In genomic region chr3:171461087-171461917, GRCh38 we compare ENCODE assay signal across 8 cellular contexts. TPM values are rescaled to one million over a fixed set of nuclear protein-coding genes. Genes with fewer than 3 reads are reported as not detected.
DNase-seq lines count a peak whose midpoint lies in the region; ATAC-seq and TF ChIP-seq lines count a peak whose summit lies in the region.

No MANE protein-coding gene starts in this region.

- peak overlapping the region; percentile 75 to 81 for H3K27ac ChIP-seq in esophagus (ENCODE audit: low read depth in 2 of 2, low read length in 1 of 2)

- no peaks in the 10 kb centered on the region for H3K27me3 ChIP-seq in esophagus (ENCODE audit: control insufficient read depth in 1 of 2, insufficient read depth in 2 of 2, low read length in 2 of 2)

- 2 to 4% methylated on average over 22 of the region's 22 CpGs for WGBS in esophagus, 2 donors

- H3K4me3 Mint-ChIP-seq in HFFc6, result peak overlapping the region; percentile 91
- H3K4me3 Mint-ChIP-seq in activated CD4-positive, alpha-beta memory T cell treated with anti-CD3 and anti-CD28 coated beads for 36 hours, result peak overlapping the region; percentile 89
- H3K4me3 Mint-ChIP-seq in natural killer cell treated with Interleukin-12 subunit alpha and Interleukin-12 subunit beta and Interleukin-15 and Interleukin-18, amount 100 ng/mL, for 72 hours, result peak overlapping the region; percentile 100

- peak overlapping the region; percentile 59 for H3K27ac Mint-ChIP-seq in HFFc6
- peak overlapping the region; percentile 89 for H3K27ac Mint-ChIP-seq in activated CD4-positive, alpha-beta memory T cell treated with anti-CD3 and anti-CD28 coated beads for 36 hours
- peak overlapping the region; percentile 79 to 91 for H3K27ac Mint-ChIP-seq in natural killer cell treated with Interleukin-12 subunit alpha and Interleukin-12 subunit beta and Interleukin-15 and Interleukin-18, amount 100 ng/mL, for 72 hours

- no peaks in the 10 kb centered on the region for H3K4me1 ChIP-seq in esophagus (ENCODE audit: control insufficient read depth in 2 of 2, insufficient read depth in 2 of 2, low read length in 1 of 2)

- H3K4me1 Mint-ChIP-seq in HFFc6 (ENCODE audit: low read depth), result peaks cover 42% of the 10 kb centered on the region
- peaks cover 30% of the 10 kb centered on the region for H3K4me1 Mint-ChIP-seq in activated CD4-positive, alpha-beta memory T cell treated with anti-CD3 and anti-CD28 coated beads for 36 hours (ENCODE audit: low read depth)
- H3K4me1 Mint-ChIP-seq in natural killer cell treated with Interleukin-12 subunit alpha and Interleukin-12 subunit beta and Interleukin-15 and Interleukin-18, amount 100 ng/mL, for 72 hours (ENCODE audit: low read depth in 2 of 2), result peaks cover 42 to 55% of the 10 kb centered on the region in 2 donors

- no peaks in the 10 kb centered on the region for H3K9me3 Mint-ChIP-seq in HFFc6
- H3K9me3 Mint-ChIP-seq in activated CD4-positive, alpha-beta memory T cell treated with anti-CD3 and anti-CD28 coated beads for 36 hours, result peaks cover 2% of the 10 kb centered on the region
- no peaks in the 10 kb centered on the region for H3K9me3 Mint-ChIP-seq in natural killer cell treated with Interleukin-12 subunit alpha and Interleukin-12 subunit beta and Interleukin-15 and Interleukin-18, amount 100 ng/mL, for 72 hours

- intact Hi-C loops in activated CD4-positive, alpha-beta memory T cell treated with anti-CD3 and anti-CD28 coated beads for 36 hours (cut with micrococcal nuclease), result loop anchor here (2.0 kb wide), 4 partner anchors 115 to 1689 kb away; partner anchors contain the start of gene MYNN

- ATAC-seq in natural killer cell treated with Interleukin-12 subunit alpha and Interleukin-12 subunit beta and Interleukin-15 and Interleukin-18, amount 100 ng/mL, for 72 hours, result no peak

- H3K4me3 ChIP-seq in esophagus (ENCODE audit: low read depth in 1 of 2, low read length in 2 of 2), result peak overlapping the region; percentile 65

- H3K27me3 Mint-ChIP-seq in HFFc6 (ENCODE audit: insufficient read depth), result no peaks in the 10 kb centered on the region; the same call in 1 of the 2 replicates
- no peaks in the 10 kb centered on the region for H3K27me3 Mint-ChIP-seq in activated CD4-positive, alpha-beta memory T cell treated with anti-CD3 and anti-CD28 coated beads for 36 hours
- H3K27me3 Mint-ChIP-seq in natural killer cell treated with Interleukin-12 subunit alpha and Interleukin-12 subunit beta and Interleukin-15 and Interleukin-18, amount 100 ng/mL, for 72 hours, result no peaks in the 10 kb centered on the region

- DNase-seq in NCI-H2081 (lab: John Stamatoyannopoulos, UW) (peak; percentile 53 to 61), NCI-H2081 treated with DMSO at 0.1 percent for 48 hours (lab: John Stamatoyannopoulos, UW) (no peak), HFFc6 (peak; percentile 36), NCI-H1092 treated with DMSO at 0.1 percent for 48 hours (lab: John Stamatoyannopoulos, UW) (peak; percentile 74), cortex of kidney (lab: John Stamatoyannopoulos, UW) (no peak)
- DNase-seq in activated CD4-positive, alpha-beta memory T cell treated with anti-CD3 and anti-CD28 coated beads for 36 hours, result peak; percentile 62
- peak; percentile 66 for DNase-seq in natural killer cell treated with Interleukin-12 subunit alpha and Interleukin-12 subunit beta and Interleukin-15 and Interleukin-18, amount 100 ng/mL, for 72 hours (ENCODE audit: low spot score)

- TF ChIP-seq CTCF in HFFc6 (IDR thresholded peaks at IDR 0.05), result no peak

- no peaks in the 10 kb centered on the region for H3K36me3 ChIP-seq in esophagus (ENCODE audit: control insufficient read depth in 2 of 2, insufficient read depth in 2 of 2, low read length in 1 of 2)

- H3K36me3 Mint-ChIP-seq in HFFc6 (ENCODE audit: low read depth), result peaks cover 6% of the 10 kb centered on the region; the same call in 1 of the 2 replicates
- H3K36me3 Mint-ChIP-seq in activated CD4-positive, alpha-beta memory T cell treated with anti-CD3 and anti-CD28 coated beads for 36 hours, result no peaks in the 10 kb centered on the region
- H3K36me3 Mint-ChIP-seq in natural killer cell treated with Interleukin-12 subunit alpha and Interleukin-12 subunit beta and Interleukin-15 and Interleukin-18, amount 100 ng/mL, for 72 hours, result no peaks in the 10 kb centered on the region

- H3K9me3 ChIP-seq in esophagus (ENCODE audit: control insufficient read depth in 2 of 2, insufficient read depth in 1 of 2, low read depth in 1 of 2, low read length in 1 of 2), result no peaks in the 10 kb centered on the region

- POLR2A ChIA-PET in activated CD4-positive, alpha-beta memory T cell treated with anti-CD3 and anti-CD28 coated beads for 36 hours (lab: Charles Lee), result interaction anchor here (0.7 to 1.7 kb wide), 8 partner anchors 14 to 272 kb away, joined by 3 to 4 read pairs (median 3); no protein-coding TSS in a partner anchor

- CTCF ChIA-PET in activated CD4-positive, alpha-beta memory T cell treated with anti-CD3 and anti-CD28 coated beads for 36 hours (lab: Charles Lee), result interaction anchor here (0.6 to 2.1 kb wide), 15 partner anchors 9 to 332 kb away, joined by 3 to 7 read pairs (median 3); no protein-coding TSS in a partner anchor

RNA-seq across cellular contexts. Expression of gene TNIK, which starts 1.1 kb away (rescaled TPM):
- 10 to 100 TPM; 10.6 to 17.2 (median 11.8) TPM for total RNA-seq in HFFc6 (2021; fragmentation: NEBNext Ultra II Directional; extraction: Animal tissue kit (Norgen Biotek cat#: 25700))
- 10 to 100 TPM; 22.4 to 27.1 TPM for total RNA-seq in activated CD4-positive, alpha-beta memory T cell treated with anti-CD3 and anti-CD28 coated beads for 36 hours
- polyA plus RNA-seq in esophagus, result 1 to 10 TPM; 2.2 to 3.2 TPM
- total RNA-seq in natural killer cell treated with Interleukin-12 subunit alpha and Interleukin-12 subunit beta and Interleukin-15 and Interleukin-18, amount 100 ng/mL, for 72 hours, result 10 to 100 TPM; 44.3 to 48.5 TPM

Comparison
In these comparisons a context has a peak if more than half of its experiments do, and no peak if none do; other contexts are left out.
1. DNase-seq: peak in NCI-H2081 (2 of 2), HFFc6 (single experiment), NCI-H1092 treated with DMSO at 0.1 percent for 48 hours (single experiment), activated CD4-positive, alpha-beta memory T cell treated with anti-CD3 and anti-CD28 coated beads for 36 hours (single experiment) and natural killer cell treated with Interleukin-12 subunit alpha and Interleukin-12 subunit beta and Interleukin-15 and Interleukin-18, amount 100 ng/mL, for 72 hours (single experiment); none in NCI-H2081 treated with DMSO at 0.1 percent for 48 hours (single experiment) and cortex of kidney (single experiment).
2. Peak in every context shown above with its lines, with median percentiles within 50 percentile points of each other: H3K27ac Mint-ChIP-seq and H3K4me3 Mint-ChIP-seq.